25 cellular contexts compared by ENCODE assay signal in genomic region chr15:31241888-31242287, GRCh38.
DNase-seq lines count a peak whose midpoint lies in the region; ATAC-seq, FAIRE-seq and TF ChIP-seq lines count a peak whose summit lies in the region.
"Had no signal": no experiment of that assay in that cellular context is flagged by ENCODE, and none has a peak within 500 bp of the region (broad histone marks: within the 10 kb centered on the region; RNA-seq: fewer than 3 reads in every experiment).

No MANE protein-coding gene starts in this region.

- peaks cover 4% of the 10 kb centered on the region for H3K27me3 Mint-ChIP-seq in activated CD4-positive, alpha-beta T cell treated with anti-CD3 and anti-CD28 coated beads, Interleukin-2, amount 10 ng/mL, durations not matched to agents 24 days and 14 days
- H3K27me3 Mint-ChIP-seq in T-helper 1 cell treated with Interleukin-12 subunit alpha and Interleukin-12 subunit beta and Interleukin-4 antibody, amounts not matched to agents 30 μg/mL and 1 μg/mL, for 36 hours (ENCODE audit: low read depth), result peaks cover 3% of the 10 kb centered on the region
- no peaks in the 10 kb centered on the region for H3K27me3 Mint-ChIP-seq in activated T-helper 2 cell treated with anti-CD3 and anti-CD28 coated beads, Interferon-gamma antibody, Interleukin-2, Interleukin-4, amounts not matched to agents 10 μg/mL and 5 μg/mL and 100 μg/mL, durations not matched to agents 14 hours and 24 hours and 36 hours (ENCODE audit: low read depth)
- no peaks in the 10 kb centered on the region for H3K27me3 Mint-ChIP-seq in natural killer cell (ENCODE audit: low read depth in 2 of 2)

- no peaks in the 10 kb centered on the region for H3K36me3 ChIP-seq in kidney (ENCODE audit: control insufficient read depth in 1 of 2, insufficient read depth in 2 of 2, low read length in 2 of 2)
- H3K36me3 ChIP-seq: ascending aorta, left ventricle myocardium inferior, neural progenitor cell, right lobe of liver, upper lobe of right lung had no signal

- no peak overlapping the region for H3K27ac ChIP-seq in kidney (ENCODE audit: low read depth in 2 of 2, low read length in 2 of 2)
- H3K27ac ChIP-seq: ascending aorta, KMS-11, left ventricle myocardium inferior, neural progenitor cell, right lobe of liver, upper lobe of right lung had no signal

- H3K4me3 Mint-ChIP-seq in activated CD4-positive, alpha-beta T cell treated with anti-CD3 and anti-CD28 coated beads, Interleukin-2, amount 10 ng/mL, durations not matched to agents 24 days and 14 days, result peak overlapping the region; percentile 14
- peak overlapping the region; percentile 6 for H3K4me3 Mint-ChIP-seq in T-helper 1 cell treated with Interleukin-12 subunit alpha and Interleukin-12 subunit beta and Interleukin-4 antibody, amounts not matched to agents 30 μg/mL and 1 μg/mL, for 36 hours
- H3K4me3 Mint-ChIP-seq in activated T-helper 2 cell treated with anti-CD3 and anti-CD28 coated beads, Interferon-gamma antibody, Interleukin-2, Interleukin-4, amounts not matched to agents 10 μg/mL and 5 μg/mL and 100 μg/mL, durations not matched to agents 14 hours and 24 hours and 36 hours (ENCODE audit: low read depth), result no peak overlapping the region
- H3K4me3 Mint-ChIP-seq in natural killer cell, result peak overlapping the region; percentile 4
- H3K4me3 Mint-ChIP-seq: neural progenitor cell had no signal

- peaks cover 0 to 4% of the 10 kb centered on the region in 2 donors for H3K4me1 ChIP-seq in kidney (ENCODE audit: control insufficient read depth in 1 of 2, insufficient read depth in 1 of 2, low read depth in 1 of 2, low read length in 2 of 2)
- H3K4me1 ChIP-seq: neural progenitor cell, right lobe of liver had no signal

- peaks cover 33% of the 10 kb centered on the region for H3K4me1 Mint-ChIP-seq in activated CD4-positive, alpha-beta T cell treated with anti-CD3 and anti-CD28 coated beads, Interleukin-2, amount 10 ng/mL, durations not matched to agents 24 days and 14 days
- H3K4me1 Mint-ChIP-seq in T-helper 1 cell treated with Interleukin-12 subunit alpha and Interleukin-12 subunit beta and Interleukin-4 antibody, amounts not matched to agents 30 μg/mL and 1 μg/mL, for 36 hours (ENCODE audit: low read depth), result peaks cover 43% of the 10 kb centered on the region
- H3K4me1 Mint-ChIP-seq in activated T-helper 2 cell treated with anti-CD3 and anti-CD28 coated beads, Interferon-gamma antibody, Interleukin-2, Interleukin-4, amounts not matched to agents 10 μg/mL and 5 μg/mL and 100 μg/mL, durations not matched to agents 14 hours and 24 hours and 36 hours (ENCODE audit: low read depth), result peaks cover 26% of the 10 kb centered on the region
- H3K4me1 Mint-ChIP-seq in natural killer cell, result peaks cover 12 to 27% of the 10 kb centered on the region in 2 donors

- no peaks in the 10 kb centered on the region for H3K36me3 Mint-ChIP-seq in activated CD4-positive, alpha-beta T cell treated with anti-CD3 and anti-CD28 coated beads, Interleukin-2, amount 10 ng/mL, durations not matched to agents 24 days and 14 days (ENCODE audit: low read depth)
- H3K36me3 Mint-ChIP-seq in T-helper 1 cell treated with Interleukin-12 subunit alpha and Interleukin-12 subunit beta and Interleukin-4 antibody, amounts not matched to agents 30 μg/mL and 1 μg/mL, for 36 hours (ENCODE audit: low read depth), result peaks cover 7% of the 10 kb centered on the region
- H3K36me3 Mint-ChIP-seq in activated T-helper 2 cell treated with anti-CD3 and anti-CD28 coated beads, Interferon-gamma antibody, Interleukin-2, Interleukin-4, amounts not matched to agents 10 μg/mL and 5 μg/mL and 100 μg/mL, durations not matched to agents 14 hours and 24 hours and 36 hours (ENCODE audit: low read depth), result no peaks in the 10 kb centered on the region
- no peaks in the 10 kb centered on the region for H3K36me3 Mint-ChIP-seq in natural killer cell
- H3K36me3 Mint-ChIP-seq: neural progenitor cell had no signal

- H3K27ac Mint-ChIP-seq in activated CD4-positive, alpha-beta T cell treated with anti-CD3 and anti-CD28 coated beads, Interleukin-2, amount 10 ng/mL, durations not matched to agents 24 days and 14 days, result peak overlapping the region; percentile 74
- peak overlapping the region; percentile 86 for H3K27ac Mint-ChIP-seq in T-helper 1 cell treated with Interleukin-12 subunit alpha and Interleukin-12 subunit beta and Interleukin-4 antibody, amounts not matched to agents 30 μg/mL and 1 μg/mL, for 36 hours
- no peak overlapping the region for H3K27ac Mint-ChIP-seq in activated T-helper 2 cell treated with anti-CD3 and anti-CD28 coated beads, Interferon-gamma antibody, Interleukin-2, Interleukin-4, amounts not matched to agents 10 μg/mL and 5 μg/mL and 100 μg/mL, durations not matched to agents 14 hours and 24 hours and 36 hours
- peak overlapping the region; percentile 65 to 72 for H3K27ac Mint-ChIP-seq in natural killer cell
- H3K27ac Mint-ChIP-seq: neural progenitor cell had no signal

- peak; percentile 86 for DNase-seq in activated CD4-positive, alpha-beta T cell treated with anti-CD3 and anti-CD28 coated beads, Interleukin-2, amount 10 ng/mL, durations not matched to agents 24 days and 14 days
- no peak for DNase-seq in activated CD4-positive, alpha-beta T cell treated with anti-CD3 and anti-CD28 coated beads for 1 hour
- DNase-seq in activated T-helper 2 cell treated with anti-CD3 and anti-CD28 coated beads, Interferon-gamma antibody, Interleukin-2, Interleukin-4, amounts not matched to agents 10 μg/mL and 5 μg/mL and 100 μg/mL, durations not matched to agents 14 hours and 24 hours and 36 hours (ENCODE audit: low spot score), result peak; percentile 51
- DNase-seq in natural killer cell (no peak), kidney (no peak)
- DNase-seq: activated gamma-delta T cell, caudate nucleus, erythroblast, foreskin fibroblast, left ventricle myocardium inferior, NCI-H1930, OCI-M1, right lobe of liver, SHP77, substantia nigra, SW 1271 had no signal

- peaks cover 14% of the 10 kb centered on the region for H3K9me3 Mint-ChIP-seq in activated CD4-positive, alpha-beta T cell treated with anti-CD3 and anti-CD28 coated beads, Interleukin-2, amount 10 ng/mL, durations not matched to agents 24 days and 14 days
- H3K9me3 Mint-ChIP-seq in T-helper 1 cell treated with Interleukin-12 subunit alpha and Interleukin-12 subunit beta and Interleukin-4 antibody, amounts not matched to agents 30 μg/mL and 1 μg/mL, for 36 hours, result peaks cover 10% of the 10 kb centered on the region
- H3K9me3 Mint-ChIP-seq in activated T-helper 2 cell treated with anti-CD3 and anti-CD28 coated beads, Interferon-gamma antibody, Interleukin-2, Interleukin-4, amounts not matched to agents 10 μg/mL and 5 μg/mL and 100 μg/mL, durations not matched to agents 14 hours and 24 hours and 36 hours, result no peaks in the 10 kb centered on the region
- no peaks in the 10 kb centered on the region for H3K9me3 Mint-ChIP-seq in natural killer cell

- H3K4me3 ChIP-seq in kidney (ENCODE audit: low read length in 2 of 2), result no peak overlapping the region
- H3K4me3 ChIP-seq: ascending aorta, left ventricle myocardium inferior, neural progenitor cell, right lobe of liver, upper lobe of right lung had no signal

- no peak for TF ChIP-seq CTCF in natural killer cell (IDR thresholded peaks at IDR 0.05)
- TF ChIP-seq CTCF in kidney (IDR thresholded peaks at IDR 0.05; ENCODE audit: borderline replicate concordance, extremely low read depth, insufficient read depth), result no peak

- no peak overlapping the region for H3K9ac ChIP-seq in kidney (ENCODE audit: low read length in 2 of 2)
- H3K9ac ChIP-seq: KMS-11, neural progenitor cell had no signal

- FAIRE-seq in kidney (lab: Jason Lieb, UNC), result no peak
- FAIRE-seq: A204.1, GM19239 had no signal

- ATAC-seq in natural killer cell (peak; percentile 84 to 98 (median 91)), GM18868 (IDR thresholded peaks at IDR 0.05; ENCODE audit: unreplicated experiment) (no peak), HG03457 (IDR thresholded peaks at IDR 0.05; ENCODE audit: unreplicated experiment) (no peak)
- ATAC-seq: right lobe of liver, upper lobe of right lung had no signal

- no peaks in the 10 kb centered on the region for H3K9me3 ChIP-seq in kidney (ENCODE audit: control insufficient read depth in 1 of 2, low read length in 2 of 2)
- H3K9me3 ChIP-seq: ascending aorta, left ventricle myocardium inferior, right lobe of liver, upper lobe of right lung had no signal

- intact Hi-C loops in activated CD4-positive, alpha-beta T cell treated with anti-CD3 and anti-CD28 coated beads, Interleukin-2, amount 10 ng/mL, durations not matched to agents 24 days and 14 days (cut with micrococcal nuclease), result no loop called here
- intact Hi-C loops in activated T-helper 2 cell treated with anti-CD3 and anti-CD28 coated beads, Interferon-gamma antibody, Interleukin-2, Interleukin-4, amounts not matched to agents 10 μg/mL and 5 μg/mL and 100 μg/mL, durations not matched to agents 14 hours and 24 hours and 36 hours (cut with micrococcal nuclease), result no loop called here
- intact Hi-C loops in natural killer cell (cut with micrococcal nuclease) (no loop called here), kidney (cut with DNase I) (no loop called here)

Comparison
In these comparisons a context has a peak if more than half of its experiments do, and no peak if none do; other contexts are left out.
1. DNase-seq: peak in activated CD4-positive, alpha-beta T cell treated with anti-CD3 and anti-CD28 coated beads, Interleukin-2, amount 10 ng/mL, durations not matched to agents 24 days and 14 days (single experiment) and activated T-helper 2 cell treated with anti-CD3 and anti-CD28 coated beads, Interferon-gamma antibody, Interleukin-2, Interleukin-4, amounts not matched to agents 10 μg/mL and 5 μg/mL and 100 μg/mL, durations not matched to agents 14 hours and 24 hours and 36 hours (single experiment); none in activated CD4-positive, alpha-beta T cell treated with anti-CD3 and anti-CD28 coated beads for 1 hour (single experiment), natural killer cell (single experiment) and kidney (single experiment).
2. ATAC-seq: peak in natural killer cell (3 of 3); none in GM18868 (single experiment) and HG03457 (single experiment).